20 cellular contexts compared by ENCODE assay signal in genomic region chr6:137849709-137850093, GRCh38. TPM values are rescaled to one million over a fixed set of nuclear protein-coding genes. Genes with fewer than 3 reads are reported as not detected.
DNase-seq lines count a peak whose midpoint lies in the region; ATAC-seq, FAIRE-seq and TF ChIP-seq lines count a peak whose summit lies in the region.
"Had no signal": no experiment of that assay in that cellular context is flagged by ENCODE, and none has a peak within 500 bp of the region (broad histone marks: within the 10 kb centered on the region; RNA-seq: fewer than 3 reads in every experiment).

No MANE protein-coding gene starts in this region.

- DNase-seq in activated CD4-positive, alpha-beta T cell treated with anti-CD3 and anti-CD28 coated beads, Interleukin-2, amount 10 ng/mL, durations not matched to agents 24 days and 14 days: no peak
- no peak for DNase-seq in activated CD4-positive, alpha-beta T cell treated with anti-CD3 and anti-CD28 coated beads, Interleukin-2, amount 50 U/mL, for 1 hour
- DNase-seq in GM12892 (ENCODE audit: insufficient read length) (no peak), cerebellum (ENCODE audit: low spot score) (no peak), T-helper 17 cell (no peak), pons (ENCODE audit: low spot score) (no peak)
- peak; percentile 68 to 70 for DNase-seq in activated T-cell treated with anti-CD3 and anti-CD28 coated beads, Interleukin-2, amount 50 U/mL, for 72 hours
- DNase-seq: activated naive CD8-positive, alpha-beta T cell treated with anti-CD3 and anti-CD28 coated beads, Interleukin-2, amount 10 ng/mL, durations not matched to agents 7 days and 5 days; CD8-positive, alpha-beta T cell; endodermal cell; NCI-H187 treated with DMSO at 0.1 percent for 48 hours; NCI-H524 treated with DMSO at 0.1 percent for 48 hours; PC-9; upper lobe of left lung had no signal

- H3K9me3 ChIP-seq in muscle layer of colon (ENCODE audit: low read length) (no peaks in the 10 kb centered on the region), T-helper 17 cell (ENCODE audit: control insufficient read depth, low read length, poor library complexity, severe bottlenecking) (no peaks in the 10 kb centered on the region)
- H3K9me3 ChIP-seq: upper lobe of left lung had no signal

- H3K27ac ChIP-seq in muscle layer of colon (ENCODE audit: low read depth, low read length): peak overlapping the region; percentile 62
- H3K27ac ChIP-seq: PC-9, upper lobe of left lung had no signal

- H3K9me3 Mint-ChIP-seq in activated CD4-positive, alpha-beta T cell treated with anti-CD3 and anti-CD28 coated beads, Interleukin-2, amount 10 ng/mL, durations not matched to agents 24 days and 14 days: no peaks in the 10 kb centered on the region
- no peaks in the 10 kb centered on the region for H3K9me3 Mint-ChIP-seq in activated T-cell treated with anti-CD3 and anti-CD28 coated beads, Interleukin-2, amount 50 U/mL, for 72 hours
- H3K9me3 Mint-ChIP-seq: activated naive CD8-positive, alpha-beta T cell treated with anti-CD3 and anti-CD28 coated beads, Interleukin-2, amount 10 ng/mL, durations not matched to agents 7 days and 5 days; CD8-positive, alpha-beta T cell; endodermal cell; nephron had no signal

- no peaks in the 10 kb centered on the region for H3K27me3 Mint-ChIP-seq in activated CD4-positive, alpha-beta T cell treated with anti-CD3 and anti-CD28 coated beads, Interleukin-2, amount 10 ng/mL, durations not matched to agents 24 days and 14 days
- no peaks in the 10 kb centered on the region for H3K27me3 Mint-ChIP-seq in activated T-cell treated with anti-CD3 and anti-CD28 coated beads, Interleukin-2, amount 50 U/mL, for 72 hours (ENCODE audit: low read depth)
- H3K27me3 Mint-ChIP-seq in T-helper 17 cell: no peaks in the 10 kb centered on the region
- H3K27me3 Mint-ChIP-seq: activated naive CD8-positive, alpha-beta T cell treated with anti-CD3 and anti-CD28 coated beads, Interleukin-2, amount 10 ng/mL, durations not matched to agents 7 days and 5 days had no signal

- H3K27ac Mint-ChIP-seq in activated CD4-positive, alpha-beta T cell treated with anti-CD3 and anti-CD28 coated beads, Interleukin-2, amount 10 ng/mL, durations not matched to agents 24 days and 14 days: peak overlapping the region; percentile 38
- peak overlapping the region; percentile 90 for H3K27ac Mint-ChIP-seq in activated T-cell treated with anti-CD3 and anti-CD28 coated beads, Interleukin-2, amount 50 U/mL, for 72 hours
- no peak overlapping the region for H3K27ac Mint-ChIP-seq in T-helper 17 cell
- H3K27ac Mint-ChIP-seq: activated naive CD8-positive, alpha-beta T cell treated with anti-CD3 and anti-CD28 coated beads, Interleukin-2, amount 10 ng/mL, durations not matched to agents 7 days and 5 days; CD8-positive, alpha-beta T cell; endodermal cell had no signal

- H3K27me3 ChIP-seq in muscle layer of colon (ENCODE audit: control insufficient read depth in 1 of 2, insufficient read depth in 2 of 2, low read length in 2 of 2): no peaks in the 10 kb centered on the region
- H3K27me3 ChIP-seq: upper lobe of left lung had no signal

- ATAC-seq in activated T-cell treated with anti-CD3 and anti-CD28 coated beads, Interleukin-2, amount 50 U/mL, for 72 hours (replicated peaks in 1 of 2): peak; percentile 96
- ATAC-seq in T-helper 17 cell: no peak
- ATAC-seq: CD8-positive, alpha-beta T cell; SK-N-SH treated with all-trans-retinoic acid at 6 μM for 48 hours had no signal

- peak; percentile 48 for FAIRE-seq in GM12892 (lab: Jason Lieb, UNC)
- FAIRE-seq: A204.1, frontal cortex, HTR-8/SVneo had no signal

- TF ChIP-seq POLR2A in GM12892 (IDR thresholded peaks at IDR 0.05; ENCODE audit: low read depth, low read length): no peak

- no peaks in the 10 kb centered on the region for H3K36me3 ChIP-seq in muscle layer of colon (ENCODE audit: insufficient read depth, low read length)
- H3K36me3 ChIP-seq: upper lobe of left lung had no signal

- no peaks in the 10 kb centered on the region for H3K36me3 Mint-ChIP-seq in activated CD4-positive, alpha-beta T cell treated with anti-CD3 and anti-CD28 coated beads, Interleukin-2, amount 10 ng/mL, durations not matched to agents 24 days and 14 days (ENCODE audit: low read depth)
- no peaks in the 10 kb centered on the region for H3K36me3 Mint-ChIP-seq in activated T-cell treated with anti-CD3 and anti-CD28 coated beads, Interleukin-2, amount 50 U/mL, for 72 hours (ENCODE audit: insufficient read depth in 2 of 2)
- no peaks in the 10 kb centered on the region for H3K36me3 Mint-ChIP-seq in T-helper 17 cell (ENCODE audit: low read depth)
- H3K36me3 Mint-ChIP-seq: activated naive CD8-positive, alpha-beta T cell treated with anti-CD3 and anti-CD28 coated beads, Interleukin-2, amount 10 ng/mL, durations not matched to agents 7 days and 5 days; CD8-positive, alpha-beta T cell had no signal

- intact Hi-C loops in activated CD4-positive, alpha-beta T cell treated with anti-CD3 and anti-CD28 coated beads, Interleukin-2, amount 10 ng/mL, durations not matched to agents 24 days and 14 days (cut with micrococcal nuclease): loop anchor here (1.0 kb wide), 2 partner anchors 17 to 19 kb away; no protein-coding TSS in a partner anchor

- no peak overlapping the region for H3K4me3 Mint-ChIP-seq in activated CD4-positive, alpha-beta T cell treated with anti-CD3 and anti-CD28 coated beads, Interleukin-2, amount 10 ng/mL, durations not matched to agents 24 days and 14 days
- peak overlapping the region in 1 of 2 donors; percentile 71 for H3K4me3 Mint-ChIP-seq in activated T-cell treated with anti-CD3 and anti-CD28 coated beads, Interleukin-2, amount 50 U/mL, for 72 hours
- H3K4me3 Mint-ChIP-seq in T-helper 17 cell: no peak overlapping the region
- H3K4me3 Mint-ChIP-seq: activated naive CD8-positive, alpha-beta T cell treated with anti-CD3 and anti-CD28 coated beads, Interleukin-2, amount 10 ng/mL, durations not matched to agents 7 days and 5 days; CD8-positive, alpha-beta T cell; endodermal cell had no signal

- no peak overlapping the region for H3K4me3 ChIP-seq in muscle layer of colon (ENCODE audit: low read depth in 1 of 2, low read length in 2 of 2)
- H3K4me3 ChIP-seq: PC-9, upper lobe of left lung had no signal

- H3K4me1 ChIP-seq in muscle layer of colon (ENCODE audit: insufficient read depth, low read length): peaks cover 40% of the 10 kb centered on the region

- peak overlapping the region; percentile 21 for H3K9ac ChIP-seq in muscle layer of colon (ENCODE audit: low read length)

- peaks cover 20% of the 10 kb centered on the region for H3K4me1 Mint-ChIP-seq in activated CD4-positive, alpha-beta T cell treated with anti-CD3 and anti-CD28 coated beads, Interleukin-2, amount 10 ng/mL, durations not matched to agents 24 days and 14 days
- peaks cover 34% of the 10 kb centered on the region for H3K4me1 Mint-ChIP-seq in activated T-cell treated with anti-CD3 and anti-CD28 coated beads, Interleukin-2, amount 50 U/mL, for 72 hours (ENCODE audit: low read depth)
- H3K4me1 Mint-ChIP-seq in T-helper 17 cell: peaks cover 2% of the 10 kb centered on the region
- H3K4me1 Mint-ChIP-seq: endodermal cell had no signal

RNA-seq across cellular contexts. Expression of gene TNFAIP3, which starts 17.4 kb away (rescaled TPM):
- total RNA-seq in activated CD4-positive, alpha-beta T cell treated with anti-CD3 and anti-CD28 coated beads, Interleukin-2, amount 10 ng/mL, durations not matched to agents 24 days and 14 days: 249 and 254 TPM in 2 replicates
- 172 TPM for polyA plus RNA-seq in GM12892 (2012; ENCODE audit: missing spikeins)
- 100 to 1,000 TPM; 350 to 510 TPM for total RNA-seq in activated T-cell treated with anti-CD3 and anti-CD28 coated beads, Interleukin-2, amount 50 U/mL, for 72 hours
- total RNA-seq in cerebellum (1.6 TPM), T-helper 17 cell (1,000 to 10,000 TPM; 4,032 to 4,607 TPM)

Comparison
In these comparisons a context has a peak if more than half of its experiments do, and no peak if none do; other contexts are left out.
1. DNase-seq: peak in activated T-cell treated with anti-CD3 and anti-CD28 coated beads, Interleukin-2, amount 50 U/mL, for 72 hours (2 of 2); none in activated CD4-positive, alpha-beta T cell treated with anti-CD3 and anti-CD28 coated beads, Interleukin-2, amount 10 ng/mL, durations not matched to agents 24 days and 14 days (single experiment), activated CD4-positive, alpha-beta T cell treated with anti-CD3 and anti-CD28 coated beads, Interleukin-2, amount 50 U/mL, for 1 hour (single experiment), GM12892 (single experiment), cerebellum (single experiment), T-helper 17 cell (0 of 3) and pons (single experiment).
2. RNA of gene TNFAIP3, which starts 17.4 kb away (total RNA-seq): 4,032 to 4,607 TPM in T-helper 17 cell, 350 to 510 TPM in activated T-cell treated with anti-CD3 and anti-CD28 coated beads, Interleukin-2, amount 50 U/mL, for 72 hours and 249 to 254 TPM in activated CD4-positive, alpha-beta T cell treated with anti-CD3 and anti-CD28 coated beads, Interleukin-2, amount 10 ng/mL, durations not matched to agents 24 days and 14 days; 1.6 TPM in cerebellum (single experiment); every median in the first group is over 10 times any median in the second.